Comparison of ENCODE assay signal across 22 cellular contexts in genomic region chr3:77084511-77084910, GRCh38. TPM values are rescaled to one million over a fixed set of nuclear protein-coding genes. Genes with fewer than 3 reads are reported as not detected.
"Had no signal": no experiment of that assay in that cellular context is flagged by ENCODE, and none has a peak within 500 bp of the region (broad histone marks: within the 10 kb centered on the region; RNA-seq: fewer than 3 reads in every experiment).

No MANE protein-coding gene starts in this region.

- H3K27ac ChIP-seq: RWPE1 had no signal

- ATAC-seq: Panc1, PC-3, T-cell had no signal

- H3K4me1 Mint-ChIP-seq: T-cell had no signal

- H3K36me3 Mint-ChIP-seq: T-cell had no signal

- H3K27me3 Mint-ChIP-seq: T-cell had no signal

- H3K27ac Mint-ChIP-seq: T-cell had no signal

- H3K4me3 Mint-ChIP-seq: T-cell had no signal

- DNase-seq: KBM-7, MV-4-11, NCI-H1048, NCI-H1105, NCI-H1417, NCI-H1436 treated with DMSO at 0.1 percent for 48 hours, NCI-H1694, NCI-H187 treated with DMSO at 0.1 percent for 48 hours, NCI-H2029 treated with DMSO at 0.1 percent for 48 hours, NCI-H2171 treated with DMSO at 0.1 percent for 48 hours, NCI-H345, NCI-H446 treated with DMSO at 0.1 percent for 48 hours, NCI-H510A treated with DMSO at 0.1 percent for 48 hours, NCI-H526, PC-3, SHP77, SW 1271, T-cell had no signal

RNA-seq across cellular contexts. Expression of gene ROBO2, which starts 44.6 kb away (rescaled TPM):
- total RNA-seq: LHCN-M2, MCF 10A, PC-3, T-cell had no signal
